In the genomic region with DNA sequence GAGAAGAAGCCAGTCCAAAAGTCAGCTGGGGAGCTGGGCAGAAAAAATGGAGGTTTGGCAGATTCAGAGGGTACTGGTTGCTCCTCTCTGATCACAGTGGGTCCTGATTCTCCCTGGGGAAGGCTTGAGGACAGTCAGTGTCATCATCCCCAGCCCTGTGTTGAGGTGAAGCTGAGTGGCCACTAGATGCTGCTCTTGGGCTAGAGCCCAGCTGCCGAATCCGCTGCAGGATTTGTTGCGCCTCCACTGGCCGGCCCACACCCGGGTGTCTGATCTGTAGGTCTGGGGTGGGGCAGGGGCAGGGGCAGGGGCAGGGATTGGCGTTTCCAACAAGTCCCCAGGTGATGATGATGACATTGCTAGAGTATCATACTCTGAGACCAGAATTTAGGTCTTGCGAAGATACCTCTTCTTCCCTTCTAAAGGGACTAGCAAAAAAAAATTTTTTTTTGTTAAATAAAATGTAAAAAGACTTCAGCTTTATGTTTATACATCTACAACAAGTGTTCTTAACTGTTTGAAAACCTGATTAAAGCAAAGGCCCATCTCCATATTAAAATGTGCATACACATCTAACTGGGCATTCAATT, we compare ENCODE assay signal across 9 cellular contexts.
A peak's percentile ranks its signal among the peaks of the same experiment; 100 is the strongest.
DNase-seq lines count a peak whose midpoint lies in the region; ATAC-seq and TF ChIP-seq lines count a peak whose summit lies in the region.
"Had no signal": no experiment of that assay in that cellular context is flagged by ENCODE, and none has a peak within 500 bp of the region (broad histone marks: within the 10 kb centered on the region; RNA-seq: fewer than 3 reads in every experiment).

No MANE protein-coding gene starts in this region.

- H4K20me1 ChIP-seq in MM.1S (ENCODE audit: insufficient read depth, low read length): no peaks in the 10 kb centered on the region

- H3K4me3 ChIP-seq in ovary: no peak overlapping the region
- no peak overlapping the region for H3K4me3 ChIP-seq in MM.1S (ENCODE audit: low read length)

- H3K9ac ChIP-seq in MM.1S (ENCODE audit: low read length): no peak overlapping the region

- no peak for TF ChIP-seq POLR2A in ovary (IDR thresholded peaks at IDR 0.05)

- H3K9me3 ChIP-seq in ovary: no peaks in the 10 kb centered on the region
- H3K9me3 ChIP-seq in MM.1S (replicated peaks; ENCODE audit: insufficient read depth, low read length): no peaks in the 10 kb centered on the region

- no peaks in the 10 kb centered on the region for H3K9me2 ChIP-seq in MM.1S (replicated peaks; ENCODE audit: insufficient read depth, low read length)

- no peaks in the 10 kb centered on the region for H3K4me1 ChIP-seq in ovary (ENCODE audit: insufficient read depth)
- H3K4me1 ChIP-seq in MM.1S (ENCODE audit: low read length): no peaks in the 10 kb centered on the region

- H3K4me2 ChIP-seq in MM.1S (ENCODE audit: low read depth, low read length): no peak overlapping the region

- WGBS in ovary, 3 donors: 16 to 20% (median 19%) methylated on average over 7 of the region's 7 CpGs

- H2AFZ ChIP-seq in MM.1S (ENCODE audit: low read length): no peak overlapping the region

- H3K27me3 ChIP-seq in ovary (no peaks in the 10 kb centered on the region), MM.1S (replicated peaks; ENCODE audit: insufficient read depth, low read length) (no peaks in the 10 kb centered on the region)

- no peak for TF ChIP-seq EP300 in ovary (IDR thresholded peaks at IDR 0.05)

- H3K27ac ChIP-seq in ovary (no peak overlapping the region), MM.1S (ENCODE audit: low read length) (no peak overlapping the region)

- ATAC-seq in GM19467 (IDR thresholded peaks at IDR 0.05; ENCODE audit: unreplicated experiment) (no peak), GM21515 (IDR thresholded peaks at IDR 0.05; ENCODE audit: unreplicated experiment) (no peak)

- no peaks in the 10 kb centered on the region for H3K36me3 ChIP-seq in ovary
- no peaks in the 10 kb centered on the region for H3K36me3 ChIP-seq in MM.1S (replicated peaks; ENCODE audit: insufficient read depth, low read length)

- no peaks in the 10 kb centered on the region for H3K79me2 ChIP-seq in MM.1S (ENCODE audit: low read length)

- peak in 1 of 3 donors; percentile 20 for TF ChIP-seq CTCF in ovary (IDR thresholded peaks at IDR 0.05)
- no peak for TF ChIP-seq CTCF in MM.1S (IDR thresholded peaks at IDR 0.05; ENCODE audit: low read length)

- no peaks in the 10 kb centered on the region for H3F3A ChIP-seq in MM.1S (ENCODE audit: insufficient read depth, low read length)

- intact Hi-C loops in ovary (cut with DNase I): loop anchor here (5.0 to 10.0 kb wide), 4 partner anchors 150 to 377 kb away; no protein-coding TSS in a partner anchor

- DNase-seq in DMS114 treated with DMSO at 0.1 percent for 48 hours (lab: John Stamatoyannopoulos, UW; ENCODE audit: unreplicated experiment) (peak; percentile 73), HUDEP-2 (lab: John Stamatoyannopoulos, UW; ENCODE audit: unreplicated experiment in 76 of 76) (peak in 69 of 76 experiments; percentile 1 to 71 (median 48)), SK-N-DZ (ENCODE audit: low spot score) (peak; percentile 57), fibroblast of peridontal ligament (ENCODE audit: extremely low read depth) (peak; percentile 53), ovary (peak in 3 of 5 donors; percentile 30 to 63 (median 47)), MM.1S (no peak)
- DNase-seq: naive B cell had no signal
